27 cellular contexts compared by ENCODE assay signal in genomic region chr1:233636503-233636877, GRCh38.
"Had no signal": no experiment of that assay in that cellular context is flagged by ENCODE, and none has a peak within 500 bp of the region (broad histone marks: within the 10 kb centered on the region; RNA-seq: fewer than 3 reads in every experiment).

No MANE protein-coding gene starts in this region.

- H3K36me3 ChIP-seq: gastrocnemius medialis, sigmoid colon, spleen, thoracic aorta, upper lobe of left lung had no signal

- H3K9me3 Mint-ChIP-seq: activated CD4-positive, alpha-beta T cell treated with anti-CD3 and anti-CD28 coated beads, Interleukin-2, amount 10 ng/mL, durations not matched to agents 7 days and 5 days had no signal

- DNase-seq: activated CD4-positive, alpha-beta T cell treated with anti-CD3 and anti-CD28 coated beads, Interleukin-2, amount 10 ng/mL, durations not matched to agents 7 days and 5 days; activated CD4-positive, CD25-positive, alpha-beta regulatory T cell treated with anti-CD3 and anti-CD28 coated beads, Interleukin-2, amount 50 U/mL, for 72 hours; activated CD8-positive, alpha-beta T cell treated with anti-CD3 and anti-CD28 coated beads, Interleukin-2, amount 10 ng/mL, durations not matched to agents 7 days and 5 days; activated gamma-delta T cell treated with Interleukin-2 at 50 U/mL for 16 hours; activated T-cell treated with anti-CD3 and anti-CD28 coated beads, Interleukin-2, amount 50 U/mL, for 1 hour; anterior cingulate cortex; effector memory CD4-positive, alpha-beta T cell; esophagus squamous epithelium; gastrocnemius medialis; head of caudate nucleus; hypothalamus; islet precursor cell; left cardiac atrium; mucosa of descending colon; sigmoid colon; spleen; stimulated activated CD4-positive, alpha-beta T cell treated with anti-CD3 and anti-CD28 coated beads, Interleukin-4, amount 100 ng/mL, for 1 hour; stimulated activated naive CD4-positive, alpha-beta T cell treated with Interleukin-2 at 50 U/mL for 16 hours; SW 1271; T-helper 2 cell had no signal

- H3K4me3 Mint-ChIP-seq: activated CD4-positive, alpha-beta T cell treated with anti-CD3 and anti-CD28 coated beads, Interleukin-2, amount 10 ng/mL, durations not matched to agents 7 days and 5 days; activated CD8-positive, alpha-beta T cell treated with anti-CD3 and anti-CD28 coated beads, Interleukin-2, amount 10 ng/mL, durations not matched to agents 7 days and 5 days; activated naive CD4-positive, alpha-beta T cell treated with anti-CD3 and anti-CD28 coated beads, Interleukin-2, amount 50 U/mL, for 24 hours; memory B cell; neural crest cell had no signal

- H3K4me1 ChIP-seq: esophagus squamous epithelium, gastrocnemius medialis, sigmoid colon, spleen, upper lobe of left lung had no signal

- H3K4me1 Mint-ChIP-seq: activated CD4-positive, alpha-beta T cell treated with anti-CD3 and anti-CD28 coated beads, Interleukin-2, amount 10 ng/mL, durations not matched to agents 7 days and 5 days; activated naive CD4-positive, alpha-beta T cell treated with anti-CD3 and anti-CD28 coated beads, Interleukin-2, amount 50 U/mL, for 24 hours; memory B cell; neural crest cell had no signal

- H3K4me3 ChIP-seq: body of pancreas, esophagus squamous epithelium, gastrocnemius medialis, mucosa of descending colon, sigmoid colon, spleen, thoracic aorta, upper lobe of left lung had no signal

- H3K27me3 ChIP-seq: body of pancreas, esophagus squamous epithelium, gastrocnemius medialis, sigmoid colon, upper lobe of left lung had no signal

- H3K36me3 Mint-ChIP-seq: activated naive CD4-positive, alpha-beta T cell treated with anti-CD3 and anti-CD28 coated beads, Interleukin-2, amount 50 U/mL, for 24 hours; memory B cell had no signal

- ATAC-seq: activated CD8-positive, alpha-beta T cell treated with anti-CD3 and anti-CD28 coated beads, Interleukin-2, amount 10 ng/mL, durations not matched to agents 7 days and 5 days; body of pancreas; gastrocnemius medialis; left cardiac atrium; mucosa of descending colon had no signal

- H3K27ac ChIP-seq: body of pancreas, esophagus squamous epithelium, gastrocnemius medialis, sigmoid colon, spleen, thoracic aorta, upper lobe of left lung, VCaP had no signal

- H3K9me3 ChIP-seq: body of pancreas, esophagus squamous epithelium, gastrocnemius medialis, mucosa of descending colon, sigmoid colon, spleen, thoracic aorta, upper lobe of left lung had no signal

- H3K27ac Mint-ChIP-seq: activated CD4-positive, alpha-beta T cell treated with anti-CD3 and anti-CD28 coated beads, Interleukin-2, amount 10 ng/mL, durations not matched to agents 7 days and 5 days; activated CD8-positive, alpha-beta T cell treated with anti-CD3 and anti-CD28 coated beads, Interleukin-2, amount 10 ng/mL, durations not matched to agents 7 days and 5 days; activated naive CD4-positive, alpha-beta T cell treated with anti-CD3 and anti-CD28 coated beads, Interleukin-2, amount 50 U/mL, for 24 hours; memory B cell had no signal
